11 cellular contexts compared by ENCODE assay signal in genomic region chr4:4388418-4388817, GRCh38. TPM values are rescaled to one million over a fixed set of nuclear protein-coding genes. Genes with fewer than 3 reads are reported as not detected.
A peak's percentile ranks its signal among the peaks of the same experiment; 100 is the strongest.
DNase-seq lines count a peak whose midpoint lies in the region; ATAC-seq and TF ChIP-seq lines count a peak whose summit lies in the region.
"Had no signal": no experiment of that assay in that cellular context is flagged by ENCODE, and none has a peak within 500 bp of the region (broad histone marks: within the 10 kb centered on the region; RNA-seq: fewer than 3 reads in every experiment).

No MANE protein-coding gene starts in this region.

- peaks cover 25% of the 10 kb centered on the region for H3K27me3 Mint-ChIP-seq in activated naive CD8-positive, alpha-beta T cell treated with anti-CD3 and anti-CD28 coated beads, Interleukin-2, amount 10 ng/mL, durations not matched to agents 7 days and 5 days

- H3K36me3 ChIP-seq in ACC112 (ENCODE audit: insufficient read depth, low read length), result no peaks in the 10 kb centered on the region
- no peaks in the 10 kb centered on the region for H3K36me3 ChIP-seq in ES-I3 (ENCODE audit: insufficient read depth, low read length)
- H3K36me3 ChIP-seq in spleen, result no peaks in the 10 kb centered on the region
- H3K36me3 ChIP-seq: colonic mucosa had no signal

- H3K27me3 ChIP-seq in ACC112 (ENCODE audit: insufficient read depth, low read length) (peaks cover 49% of the 10 kb centered on the region), spleen (replicated peaks in 1 of 7) (peaks cover 11 to 98% (median 57%) of the 10 kb centered on the region in 7 donors)
- H3K27me3 ChIP-seq: testis had no signal

- peak overlapping the region; percentile 73; the same call in 1 of the 2 replicates for H3K9ac ChIP-seq in ES-I3 (ENCODE audit: low read depth, low read length)

- H3K9me3 ChIP-seq in ES-I3 (ENCODE audit: control insufficient read depth, insufficient read depth, low read length), result no peaks in the 10 kb centered on the region
- no peaks in the 10 kb centered on the region for H3K9me3 ChIP-seq in spleen
- H3K9me3 ChIP-seq: colonic mucosa, testis had no signal

- H3K27ac Mint-ChIP-seq in activated naive CD8-positive, alpha-beta T cell treated with anti-CD3 and anti-CD28 coated beads, Interleukin-2, amount 10 ng/mL, durations not matched to agents 7 days and 5 days, result peak overlapping the region; percentile 13

- peaks cover 1% of the 10 kb centered on the region for H3K36me3 Mint-ChIP-seq in activated naive CD8-positive, alpha-beta T cell treated with anti-CD3 and anti-CD28 coated beads, Interleukin-2, amount 10 ng/mL, durations not matched to agents 7 days and 5 days

- no peak for TF ChIP-seq CTCF in spleen (IDR thresholded peaks at IDR 0.05 in 8 of 11, conservative IDR thresholded peaks at IDR 0.05 in 3 of 11)

- no peak for DNase-seq in activated naive CD8-positive, alpha-beta T cell treated with anti-CD3 and anti-CD28 coated beads, Interleukin-2, amount 10 ng/mL, durations not matched to agents 7 days and 5 days
- DNase-seq in lung microvascular endothelial cell (ENCODE audit: low read depth in 2 of 2) (peak; percentile 31 to 43), caudate nucleus (lab: John Stamatoyannopoulos, UW) (no peak), spleen (no peak), NCI-H1930 (lab: John Stamatoyannopoulos, UW) (no peak)
- DNase-seq: colonic mucosa; stimulated activated CD4-positive, alpha-beta T cell treated with anti-CD3 and anti-CD28 coated beads, Interleukin-4, amount 100 ng/mL, for 1 hour; testis had no signal

- H3K79me2 ChIP-seq in ACC112 (ENCODE audit: control insufficient read depth, insufficient read depth, low read length, unreplicated experiment), result no peaks in the 10 kb centered on the region

- peak overlapping the region; percentile 78; the same call in 1 of the 2 replicates for H3K4me3 ChIP-seq in ACC112 (ENCODE audit: low read depth, low read length)
- peak overlapping the region in 4 of 8 donors; percentile 35 to 72 (median 48) for H3K4me3 ChIP-seq in spleen

- POLR2A ChIA-PET in activated naive CD8-positive, alpha-beta T cell treated with anti-CD3 and anti-CD28 coated beads, Interleukin-2, amount 10 ng/mL, durations not matched to agents 7 days and 5 days (lab: Charles Lee), result interaction anchor here (1.0 kb wide), 1 partner anchor 140 kb away, joined by 3 read pairs; the partner anchor contains the start of gene TMEM128

- H2AFZ ChIP-seq in ACC112 (ENCODE audit: low read length, unreplicated experiment), result peak overlapping the region; percentile 5

- peak overlapping the region; percentile 76 for H3K4me3 Mint-ChIP-seq in activated naive CD8-positive, alpha-beta T cell treated with anti-CD3 and anti-CD28 coated beads, Interleukin-2, amount 10 ng/mL, durations not matched to agents 7 days and 5 days

- 24 to 38% (median 27%) methylated on average over 7 of the region's 7 CpGs for WGBS in spleen, 5 donors

- intact Hi-C loops in spleen (cut with DNase I; ENCODE audit: low total_unique reads), result no loop called here

- H3K27ac ChIP-seq in ACC112 (ENCODE audit: low read depth, low read length) (no peak overlapping the region), caudate nucleus (ENCODE audit: low read depth, low read length) (no peak overlapping the region), spleen (no peak overlapping the region)
- H3K27ac ChIP-seq: colonic mucosa, testis had no signal

- no peak for TF ChIP-seq POLR2A in spleen (IDR thresholded peaks at IDR 0.05)

- peaks cover 5% of the 10 kb centered on the region for H3K4me1 Mint-ChIP-seq in activated naive CD8-positive, alpha-beta T cell treated with anti-CD3 and anti-CD28 coated beads, Interleukin-2, amount 10 ng/mL, durations not matched to agents 7 days and 5 days

- H3K9me3 Mint-ChIP-seq in activated naive CD8-positive, alpha-beta T cell treated with anti-CD3 and anti-CD28 coated beads, Interleukin-2, amount 10 ng/mL, durations not matched to agents 7 days and 5 days, result no peaks in the 10 kb centered on the region

- H3K4me1 ChIP-seq in ACC112 (ENCODE audit: control insufficient read depth, insufficient read depth, low read length, unreplicated experiment) (no peaks in the 10 kb centered on the region), ES-I3 (ENCODE audit: insufficient read depth, low read length) (no peaks in the 10 kb centered on the region; the same call in 1 of the 2 replicates), spleen (peaks cover 20 to 38% (median 28%) of the 10 kb centered on the region in 6 donors)
- H3K4me1 ChIP-seq: colonic mucosa had no signal

- no peak for ATAC-seq in activated naive CD8-positive, alpha-beta T cell treated with anti-CD3 and anti-CD28 coated beads, Interleukin-2, amount 10 ng/mL, durations not matched to agents 7 days and 5 days (ENCODE audit: low read depth)
- ATAC-seq in GM19395 (IDR thresholded peaks at IDR 0.05; ENCODE audit: unreplicated experiment), result no peak

RNA-seq across cellular contexts. Expression of gene NSG1, which starts 1.5 kb away (rescaled TPM):
- 10 to 100 TPM; 39.7 to 46.8 TPM for total RNA-seq in activated naive CD8-positive, alpha-beta T cell treated with anti-CD3 and anti-CD28 coated beads, Interleukin-2, amount 10 ng/mL, durations not matched to agents 7 days and 5 days
- total RNA-seq in lung microvascular endothelial cell (0.87 TPM in 1 of 2 replicates, not detected in the other), spleen (1 to 10 TPM in 6 of 7 donors, under 1 TPM in 1; 0.66 to 4.1 (median 1.9) TPM)
- polyA plus RNA-seq in spleen, result under 1 TPM; 0.22 to 0.83 (median 0.26) TPM

Comparison
In these comparisons a context has a peak if more than half of its experiments do, and no peak if none do; other contexts are left out.
1. DNase-seq: peak in lung microvascular endothelial cell (2 of 2); none in activated naive CD8-positive, alpha-beta T cell treated with anti-CD3 and anti-CD28 coated beads, Interleukin-2, amount 10 ng/mL, durations not matched to agents 7 days and 5 days (single experiment), caudate nucleus (0 of 61), spleen (single experiment) and NCI-H1930 (0 of 2).
2. RNA of gene NSG1, which starts 1.5 kb away (total RNA-seq): 39.7 to 46.8 TPM in activated naive CD8-positive, alpha-beta T cell treated with anti-CD3 and anti-CD28 coated beads, Interleukin-2, amount 10 ng/mL, durations not matched to agents 7 days and 5 days; 0.66 to 4.1 TPM in spleen and 0.87 TPM in lung microvascular endothelial cell; every median in the first group is over 4 times any median in the second.